Comparison of ENCODE assay signal across 8 cellular contexts in the genomic region with DNA sequence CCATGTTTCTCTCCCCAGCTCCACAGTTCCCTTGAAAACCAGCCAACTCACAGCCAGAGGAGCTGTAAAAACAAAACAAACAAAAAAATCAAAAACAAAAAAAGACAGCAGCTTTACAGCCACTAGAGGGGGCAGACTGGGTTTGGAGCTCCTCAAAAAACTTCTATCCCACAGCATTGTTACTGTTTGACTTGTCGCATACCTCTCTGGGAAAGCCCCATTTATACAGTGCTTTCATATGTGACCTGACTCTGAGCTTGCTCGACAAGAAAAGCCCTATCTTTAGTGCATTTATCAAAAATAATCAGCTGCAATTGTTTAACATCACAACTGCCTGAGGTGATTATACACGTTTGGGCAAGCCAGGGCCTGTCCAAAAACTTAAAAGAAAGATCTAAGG. TPM values are rescaled to one million over a fixed set of nuclear protein-coding genes. Genes with fewer than 3 reads are reported as not detected.
DNase-seq lines count a peak whose midpoint lies in the region; ATAC-seq, FAIRE-seq and TF ChIP-seq lines count a peak whose summit lies in the region.
"Had no signal": no experiment of that assay in that cellular context is flagged by ENCODE, and none has a peak within 500 bp of the region (broad histone marks: within the 10 kb centered on the region; RNA-seq: fewer than 3 reads in every experiment).

No MANE protein-coding gene starts in this region.

- peaks cover 23% of the 10 kb centered on the region for H3K27me3 Mint-ChIP-seq in stimulated activated memory B cell treated with anti-CD40 and anti-IgM and Interleukin-4, amounts not matched to agents 10 μg/mL and 1 μg/mL and 100 μg/mL, for 72 hours

- DNase-seq in GM03348 (ENCODE audit: low spot score) (peak; percentile 58), RCC 7860 (ENCODE audit: low spot score) (peak; percentile 29), fibroblast of peridontal ligament (ENCODE audit: extremely low read depth) (peak; percentile 66), vagina (ENCODE audit: extremely low spot score in 2 of 2) (no peak)

- no peaks in the 10 kb centered on the region for H3K9me3 ChIP-seq in vagina

- H3K4me3 Mint-ChIP-seq in stimulated activated memory B cell treated with anti-CD40 and anti-IgM and Interleukin-4, amounts not matched to agents 10 μg/mL and 1 μg/mL and 100 μg/mL, for 72 hours = no peak overlapping the region
- H3K4me3 Mint-ChIP-seq: activated naive CD4-positive, alpha-beta T cell treated with anti-CD3 and anti-CD28 coated beads, Interleukin-2, amount 50 U/mL, for 24 hours had no signal

- H3K36me3 ChIP-seq in vagina = no peaks in the 10 kb centered on the region

- TF ChIP-seq POLR2A in vagina (IDR thresholded peaks at IDR 0.05) = no peak

- H3K27me3 ChIP-seq in vagina = no peaks in the 10 kb centered on the region

- no peak overlapping the region for H3K4me3 ChIP-seq in vagina

- peak in 1 of 3 experiments; percentile 26 for TF ChIP-seq CTCF in vagina (IDR thresholded peaks at IDR 0.05)

- no peaks in the 10 kb centered on the region for H3K9me3 Mint-ChIP-seq in stimulated activated memory B cell treated with anti-CD40 and anti-IgM and Interleukin-4, amounts not matched to agents 10 μg/mL and 1 μg/mL and 100 μg/mL, for 72 hours
- H3K9me3 Mint-ChIP-seq: activated naive CD4-positive, alpha-beta T cell treated with anti-CD3 and anti-CD28 coated beads, Interleukin-2, amount 50 U/mL, for 24 hours had no signal

- ATAC-seq in GM19372 (IDR thresholded peaks at IDR 0.05; ENCODE audit: low read depth, unreplicated experiment) (peak; percentile 99), HG03139 (IDR thresholded peaks at IDR 0.05; ENCODE audit: unreplicated experiment) (peak; percentile 94)
- peak; percentile 74 for ATAC-seq in stimulated activated memory B cell treated with anti-CD40 and anti-IgM and Interleukin-4, amounts not matched to agents 10 μg/mL and 1 μg/mL and 100 μg/mL, for 72 hours

- FAIRE-seq in RCC 7860 (lab: Jason Lieb, UNC) = no peak

- no peaks in the 10 kb centered on the region for H3K4me1 ChIP-seq in vagina

- H3K27ac Mint-ChIP-seq in stimulated activated memory B cell treated with anti-CD40 and anti-IgM and Interleukin-4, amounts not matched to agents 10 μg/mL and 1 μg/mL and 100 μg/mL, for 72 hours = no peak overlapping the region
- H3K27ac Mint-ChIP-seq: activated naive CD4-positive, alpha-beta T cell treated with anti-CD3 and anti-CD28 coated beads, Interleukin-2, amount 50 U/mL, for 24 hours had no signal

- H3K4me1 Mint-ChIP-seq in stimulated activated memory B cell treated with anti-CD40 and anti-IgM and Interleukin-4, amounts not matched to agents 10 μg/mL and 1 μg/mL and 100 μg/mL, for 72 hours = no peaks in the 10 kb centered on the region
- H3K4me1 Mint-ChIP-seq: activated naive CD4-positive, alpha-beta T cell treated with anti-CD3 and anti-CD28 coated beads, Interleukin-2, amount 50 U/mL, for 24 hours had no signal

- intact Hi-C loops in vagina (cut with DNase I) = no loop called here

- H3K27ac ChIP-seq in vagina = no peak overlapping the region

- no peaks in the 10 kb centered on the region for H3K36me3 Mint-ChIP-seq in stimulated activated memory B cell treated with anti-CD40 and anti-IgM and Interleukin-4, amounts not matched to agents 10 μg/mL and 1 μg/mL and 100 μg/mL, for 72 hours
- H3K36me3 Mint-ChIP-seq: activated naive CD4-positive, alpha-beta T cell treated with anti-CD3 and anti-CD28 coated beads, Interleukin-2, amount 50 U/mL, for 24 hours had no signal

RNA-seq across cellular contexts. Expression of a gene that starts 21.6 kb away (rescaled TPM):
- 19.6 TPM for total RNA-seq in vagina

RNA-seq across cellular contexts. Expression of a gene that starts 29.0 kb away (rescaled TPM):
- total RNA-seq in vagina = 50.6 TPM

RNA-seq across cellular contexts. Expression of a gene that starts 30.3 kb away (rescaled TPM):
- total RNA-seq in vagina = not detected

Comparison
In these comparisons a context has a peak if more than half of its experiments do, and no peak if none do; other contexts are left out.
1. DNase-seq: peak in GM03348 (single experiment), RCC 7860 (single experiment) and fibroblast of peridontal ligament (single experiment); none in vagina (0 of 2).
2. Peak in every context shown above with its lines, with median percentiles within 50 percentile points of each other: ATAC-seq.